ENCODE assay signal across 1 cellular context in genomic region chr6:30507849-30508843, GRCh38.
TF ChIP-seq lines count a peak whose summit lies in the region.

No MANE protein-coding gene starts in this region.

TF ChIP-seq in HepG2, 621 proteins besides CTCF, POLR2A, EP300 and RAD21:
- TF ChIP-seq ZNF234 (CRISPR knock-in tag; conservative IDR thresholded peaks at IDR 0.05), result no peak
- no peak for TF ChIP-seq ZNF713 (CRISPR knock-in tag; IDR thresholded peaks at IDR 0.05)
- no peak for TF ChIP-seq TAF15 (IDR thresholded peaks at IDR 0.05; ENCODE audit: low read depth, low read length, poor library complexity, severe bottlenecking)
- TF ChIP-seq ZNF207 (IDR thresholded peaks at IDR 0.05; ENCODE audit: borderline replicate concordance), result no peak
- no peak for TF ChIP-seq ZBTB34 (CRISPR knock-in tag; IDR thresholded peaks at IDR 0.05)
- TF ChIP-seq ZBTB7A (CRISPR knock-in tag; IDR thresholded peaks at IDR 0.05), result no peak
- TF ChIP-seq LRRFIP1 (CRISPR knock-in tag; conservative IDR thresholded peaks at IDR 0.05), result no peak
- no peak for TF ChIP-seq POLR2G (IDR thresholded peaks at IDR 0.05; ENCODE audit: low read depth, low read length)
- TF ChIP-seq MYC (CRISPR knock-in tag; IDR thresholded peaks at IDR 0.05; ENCODE audit: borderline replicate concordance), result no peak
- TF ChIP-seq, protein P1, sequence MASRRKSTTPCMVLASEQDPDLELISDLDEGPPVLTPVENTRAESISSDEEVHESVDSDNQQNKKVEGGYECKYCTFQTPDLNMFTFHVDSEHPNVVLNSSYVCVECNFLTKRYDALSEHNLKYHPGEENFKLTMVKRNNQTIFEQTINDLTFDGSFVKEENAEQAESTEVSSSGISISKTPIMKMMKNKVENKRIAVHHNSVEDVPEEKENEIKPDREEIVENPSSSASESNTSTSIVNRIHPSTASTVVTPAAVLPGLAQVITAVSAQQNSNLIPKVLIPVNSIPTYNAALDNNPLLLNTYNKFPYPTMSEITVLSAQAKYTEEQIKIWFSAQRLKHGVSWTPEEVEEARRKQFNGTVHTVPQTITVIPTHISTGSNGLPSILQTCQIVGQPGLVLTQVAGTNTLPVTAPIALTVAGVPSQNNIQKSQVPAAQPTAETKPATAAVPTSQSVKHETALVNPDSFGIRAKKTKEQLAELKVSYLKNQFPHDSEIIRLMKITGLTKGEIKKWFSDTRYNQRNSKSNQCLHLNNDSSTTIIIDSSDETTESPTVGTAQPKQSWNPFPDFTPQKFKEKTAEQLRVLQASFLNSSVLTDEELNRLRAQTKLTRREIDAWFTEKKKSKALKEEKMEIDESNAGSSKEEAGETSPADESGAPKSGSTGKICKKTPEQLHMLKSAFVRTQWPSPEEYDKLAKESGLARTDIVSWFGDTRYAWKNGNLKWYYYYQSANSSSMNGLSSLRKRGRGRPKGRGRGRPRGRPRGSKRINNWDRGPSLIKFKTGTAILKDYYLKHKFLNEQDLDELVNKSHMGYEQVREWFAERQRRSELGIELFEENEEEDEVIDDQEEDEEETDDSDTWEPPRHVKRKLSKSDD (CRISPR knock-in tag; IDR thresholded peaks at IDR 0.05; ENCODE audit: low read depth), result no peak
- no peak for TF ChIP-seq NFKB2 (CRISPR knock-in tag; IDR thresholded peaks at IDR 0.05; ENCODE audit: borderline replicate concordance)
TF ChIP-seq in HepG2: peak in this region for 0.
